In genomic region chr2:58441643-58442042, GRCh38 we compare ENCODE assay signal across 22 cellular contexts.
DNase-seq lines count a peak whose midpoint lies in the region; ATAC-seq, FAIRE-seq and TF ChIP-seq lines count a peak whose summit lies in the region.
"Had no signal": no experiment of that assay in that cellular context is flagged by ENCODE, and none has a peak within 500 bp of the region (broad histone marks: within the 10 kb centered on the region; RNA-seq: fewer than 3 reads in every experiment).

No MANE protein-coding gene starts in this region.

- H3K4ac ChIP-seq in mesendoderm (ENCODE audit: low read depth, low read length) = no peak overlapping the region

- no peak for TF ChIP-seq CTCF in WTC11 (IDR thresholded peaks at IDR 0.05)
- TF ChIP-seq CTCF in endodermal cell (conservative IDR thresholded peaks at IDR 0.05) = peak; percentile 26

- H2AK5ac ChIP-seq in mesendoderm (ENCODE audit: low read length) = no peak overlapping the region

- H3K18ac ChIP-seq in mesendoderm (ENCODE audit: low read length) = peak overlapping the region; percentile 64

- no peak overlapping the region for H4K5ac ChIP-seq in mesendoderm (ENCODE audit: low read length)

- no peak overlapping the region for H2BK120ac ChIP-seq in mesendoderm (ENCODE audit: low read depth, low read length)

- H3K23ac ChIP-seq in mesendoderm (ENCODE audit: low read length) = no peak overlapping the region

- H3K27me3 ChIP-seq in endodermal cell (ENCODE audit: control insufficient read depth, insufficient read depth, low read length, poor library complexity, severe bottlenecking) (no peaks in the 10 kb centered on the region), mesendoderm (ENCODE audit: insufficient read depth, low read length, poor library complexity) (no peaks in the 10 kb centered on the region)
- H3K27me3 ChIP-seq: BLaER1 treated with 17β-estradiol and CSF1 and Interleukin-3, amounts not matched to agents 10 nM and 100 nM had no signal

- no peak overlapping the region for H3K27ac ChIP-seq in endodermal cell (ENCODE audit: low read depth, low read length)
- no peak overlapping the region for H3K27ac ChIP-seq in mesendoderm (ENCODE audit: low read depth, low read length)
- H3K27ac ChIP-seq: 22Rv1; A549; BLaER1 treated with 17β-estradiol and CSF1 and Interleukin-3, amounts not matched to agents 10 nM and 100 nM; C4-2B had no signal

- CTCF ChIA-PET in WTC11 (lab: Charles Lee) = interaction anchor here (0.6 to 1.0 kb wide), 2 partner anchors 112 to 536 kb away, joined by 3 read pairs; no protein-coding TSS in a partner anchor

- no peak overlapping the region for H4K8ac ChIP-seq in mesendoderm (ENCODE audit: low read depth, low read length)

- no peaks in the 10 kb centered on the region for H3K79me1 ChIP-seq in mesendoderm (ENCODE audit: low read length)

- no peak overlapping the region for H3K4me3 ChIP-seq in endodermal cell (ENCODE audit: low read length)
- H3K4me3 ChIP-seq in mesendoderm (ENCODE audit: low read length) = no peak overlapping the region
- H3K4me3 ChIP-seq: A549; BLaER1 treated with 17β-estradiol and CSF1 and Interleukin-3, amounts not matched to agents 10 nM and 100 nM; GM12878 had no signal

- H3K27me3 Mint-ChIP-seq in WTC11 (ENCODE audit: low read depth) = no peaks in the 10 kb centered on the region
- H3K27me3 Mint-ChIP-seq in endodermal cell (ENCODE audit: insufficient read depth) = no peaks in the 10 kb centered on the region
- H3K27me3 Mint-ChIP-seq: CD4-positive, alpha-beta T cell had no signal

- H3K4me3 Mint-ChIP-seq in WTC11 (no peak overlapping the region), endodermal cell (no peak overlapping the region)
- H3K4me3 Mint-ChIP-seq: B cell; CD4-positive, alpha-beta T cell; CD8-positive, alpha-beta T cell had no signal

- H3K9me3 ChIP-seq in endodermal cell (ENCODE audit: control insufficient read depth, low read length) = no peaks in the 10 kb centered on the region
- H3K9me3 ChIP-seq: A549; BLaER1 treated with 17β-estradiol and CSF1 and Interleukin-3, amounts not matched to agents 10 nM and 100 nM; Caco-2 had no signal

- POLR2A ChIA-PET in WTC11 (lab: Charles Lee) = interaction anchor here (0.7 kb wide), 1 partner anchor 17 kb away, joined by 6 read pairs; no protein-coding TSS in a partner anchor

- FAIRE-seq in G401.6 (lab: Jason Lieb, UNC) = peak; percentile 70
- FAIRE-seq: A549, GM12878, GM12892, GM18507 had no signal

- DNase-seq in WTC11 (ENCODE audit: low spot score) (no peak), endodermal cell (no peak), mesendoderm (peak; percentile 39)
- DNase-seq in activated naive CD4-positive, alpha-beta T cell treated with anti-CD3 and anti-CD28 coated beads, Interleukin-2, amount 50 U/mL, for 16 hours = no peak
- DNase-seq in stimulated activated CD4-positive, alpha-beta T cell treated with anti-CD3 and anti-CD28 coated beads, Interleukin-4, amount 100 ng/mL, for 24 hours = no peak
- DNase-seq: AML-193; Caco-2; Calu3; CD4-positive, alpha-beta T cell; CD8-positive, alpha-beta T cell; DMS79 treated with DMSO at 0.1 percent for 48 hours; GDM1 had no signal

- no peak overlapping the region for H3K56ac ChIP-seq in mesendoderm (ENCODE audit: low read length)

- H2BK15ac ChIP-seq in mesendoderm (replicated peaks; ENCODE audit: low read depth) = peak overlapping the region; percentile 67

- no peaks in the 10 kb centered on the region for H3K79me2 ChIP-seq in mesendoderm (ENCODE audit: control insufficient read depth, insufficient read depth, low read length)

- ATAC-seq in WTC11 = peak; percentile 78
- ATAC-seq in GM19351 (IDR thresholded peaks at IDR 0.05; ENCODE audit: unreplicated experiment) = no peak
- ATAC-seq: CD8-positive, alpha-beta T cell; GM12878 had no signal

- H3K27ac Mint-ChIP-seq in WTC11 (no peak overlapping the region), endodermal cell (no peak overlapping the region)
- H3K27ac Mint-ChIP-seq: B cell; CD4-positive, alpha-beta T cell; CD8-positive, alpha-beta T cell had no signal

- H3K4me1 ChIP-seq in endodermal cell (ENCODE audit: control insufficient read depth, insufficient read depth, low read length) (no peaks in the 10 kb centered on the region), mesendoderm (ENCODE audit: control insufficient read depth, low read depth, low read length) (no peaks in the 10 kb centered on the region)
- H3K4me1 ChIP-seq: A549; BLaER1 treated with 17β-estradiol and CSF1 and Interleukin-3, amounts not matched to agents 10 nM and 100 nM; Caco-2 had no signal

- H2BK5ac ChIP-seq in mesendoderm (ENCODE audit: low read length) = no peak overlapping the region

- no peak overlapping the region for H3K4me2 ChIP-seq in mesendoderm (ENCODE audit: low read length)
- H3K4me2 ChIP-seq: A549; BLaER1 treated with 17β-estradiol and CSF1 and Interleukin-3, amounts not matched to agents 10 nM and 100 nM had no signal

- H3K9me3 Mint-ChIP-seq in WTC11 = no peaks in the 10 kb centered on the region
- no peaks in the 10 kb centered on the region for H3K9me3 Mint-ChIP-seq in endodermal cell
- H3K9me3 Mint-ChIP-seq: CD4-positive, alpha-beta T cell; CD8-positive, alpha-beta T cell had no signal

- H3K36me3 ChIP-seq in endodermal cell (ENCODE audit: control insufficient read depth, insufficient read depth, low read length) (no peaks in the 10 kb centered on the region), mesendoderm (ENCODE audit: control insufficient read depth, insufficient read depth, low read length) (no peaks in the 10 kb centered on the region)
- H3K36me3 ChIP-seq: BLaER1 treated with 17β-estradiol and CSF1 and Interleukin-3, amounts not matched to agents 10 nM and 100 nM had no signal

- 87 to 89% methylated on average over 3 of the region's 3 CpGs for WGBS in endodermal cell (ENCODE audit: insufficient coverage in 1 of 2, insufficient read length in 1 of 2), 2 experiments
- no CpG with 5 or more reads among the region's 3 CpGs for WGBS in mesendoderm (ENCODE audit: extremely low coverage, insufficient coverage, low lambda C conversion rate)

- H3K36me3 Mint-ChIP-seq in WTC11 (no peaks in the 10 kb centered on the region), endodermal cell (ENCODE audit: low read depth) (no peaks in the 10 kb centered on the region)
- H3K36me3 Mint-ChIP-seq: CD8-positive, alpha-beta T cell had no signal

- H3K9ac ChIP-seq in endodermal cell (ENCODE audit: extremely low read depth, low read length, poor library complexity, severe bottlenecking) (no peak overlapping the region), mesendoderm (ENCODE audit: low read length) (no peak overlapping the region)
- H3K9ac ChIP-seq: BLaER1 treated with 17β-estradiol and CSF1 and Interleukin-3, amounts not matched to agents 10 nM and 100 nM had no signal

- H3K4me1 Mint-ChIP-seq in WTC11 (peaks cover 21% of the 10 kb centered on the region), endodermal cell (peaks cover 17% of the 10 kb centered on the region)
- H3K4me1 Mint-ChIP-seq: B cell had no signal

TF ChIP-seq in WTC11, 78 proteins besides CTCF, POLR2A, EP300 and RAD21 (continues in another document):
- TF ChIP-seq SP1 (CRISPR knock-in tag; conservative IDR thresholded peaks at IDR 0.05) (no peak), NR2C2 (CRISPR knock-in tag; IDR thresholded peaks at IDR 0.05) (no peak), ZNF317 (CRISPR knock-in tag; IDR thresholded peaks at IDR 0.05; ENCODE audit: borderline replicate concordance, low read depth) (no peak), SOX15 (CRISPR knock-in tag; IDR thresholded peaks at IDR 0.05) (no peak), ZNF263 (CRISPR knock-in tag; IDR thresholded peaks at IDR 0.05; ENCODE audit: low read depth) (no peak), MYBL2 (CRISPR knock-in tag; IDR thresholded peaks at IDR 0.05) (no peak), KAT7 (CRISPR knock-in tag; IDR thresholded peaks at IDR 0.05; ENCODE audit: borderline replicate concordance) (no peak), FOXP1 (CRISPR knock-in tag; IDR thresholded peaks at IDR 0.05; ENCODE audit: borderline replicate concordance) (no peak)
- TF ChIP-seq, protein P1, sequence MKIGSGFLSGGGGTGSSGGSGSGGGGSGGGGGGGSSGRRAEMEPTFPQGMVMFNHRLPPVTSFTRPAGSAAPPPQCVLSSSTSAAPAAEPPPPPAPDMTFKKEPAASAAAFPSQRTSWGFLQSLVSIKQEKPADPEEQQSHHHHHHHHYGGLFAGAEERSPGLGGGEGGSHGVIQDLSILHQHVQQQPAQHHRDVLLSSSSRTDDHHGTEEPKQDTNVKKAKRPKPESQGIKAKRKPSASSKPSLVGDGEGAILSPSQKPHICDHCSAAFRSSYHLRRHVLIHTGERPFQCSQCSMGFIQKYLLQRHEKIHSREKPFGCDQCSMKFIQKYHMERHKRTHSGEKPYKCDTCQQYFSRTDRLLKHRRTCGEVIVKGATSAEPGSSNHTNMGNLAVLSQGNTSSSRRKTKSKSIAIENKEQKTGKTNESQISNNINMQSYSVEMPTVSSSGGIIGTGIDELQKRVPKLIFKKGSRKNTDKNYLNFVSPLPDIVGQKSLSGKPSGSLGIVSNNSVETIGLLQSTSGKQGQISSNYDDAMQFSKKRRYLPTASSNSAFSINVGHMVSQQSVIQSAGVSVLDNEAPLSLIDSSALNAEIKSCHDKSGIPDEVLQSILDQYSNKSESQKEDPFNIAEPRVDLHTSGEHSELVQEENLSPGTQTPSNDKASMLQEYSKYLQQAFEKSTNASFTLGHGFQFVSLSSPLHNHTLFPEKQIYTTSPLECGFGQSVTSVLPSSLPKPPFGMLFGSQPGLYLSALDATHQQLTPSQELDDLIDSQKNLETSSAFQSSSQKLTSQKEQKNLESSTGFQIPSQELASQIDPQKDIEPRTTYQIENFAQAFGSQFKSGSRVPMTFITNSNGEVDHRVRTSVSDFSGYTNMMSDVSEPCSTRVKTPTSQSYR (CRISPR knock-in tag; IDR thresholded peaks at IDR 0.05) = no peak
- TF ChIP-seq, protein P2, sequence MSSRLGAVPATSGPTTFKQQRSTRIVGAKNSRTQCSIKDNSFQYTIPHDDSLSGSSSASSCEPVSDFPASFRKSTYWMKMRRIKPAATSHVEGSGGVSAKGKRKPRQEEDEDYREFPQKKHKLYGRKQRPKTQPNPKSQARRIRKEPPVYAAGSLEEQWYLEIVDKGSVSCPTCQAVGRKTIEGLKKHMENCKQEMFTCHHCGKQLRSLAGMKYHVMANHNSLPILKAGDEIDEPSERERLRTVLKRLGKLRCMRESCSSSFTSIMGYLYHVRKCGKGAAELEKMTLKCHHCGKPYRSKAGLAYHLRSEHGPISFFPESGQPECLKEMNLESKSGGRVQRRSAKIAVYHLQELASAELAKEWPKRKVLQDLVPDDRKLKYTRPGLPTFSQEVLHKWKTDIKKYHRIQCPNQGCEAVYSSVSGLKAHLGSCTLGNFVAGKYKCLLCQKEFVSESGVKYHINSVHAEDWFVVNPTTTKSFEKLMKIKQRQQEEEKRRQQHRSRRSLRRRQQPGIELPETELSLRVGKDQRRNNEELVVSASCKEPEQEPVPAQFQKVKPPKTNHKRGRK (CRISPR knock-in tag; IDR thresholded peaks at IDR 0.05; ENCODE audit: borderline replicate concordance) = no peak
- TF ChIP-seq, protein P3, sequence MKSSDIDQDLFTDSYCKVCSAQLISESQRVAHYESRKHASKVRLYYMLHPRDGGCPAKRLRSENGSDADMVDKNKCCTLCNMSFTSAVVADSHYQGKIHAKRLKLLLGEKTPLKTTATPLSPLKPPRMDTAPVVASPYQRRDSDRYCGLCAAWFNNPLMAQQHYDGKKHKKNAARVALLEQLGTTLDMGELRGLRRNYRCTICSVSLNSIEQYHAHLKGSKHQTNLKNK (CRISPR knock-in tag; IDR thresholded peaks at IDR 0.05) = no peak
